In the genomic region with DNA sequence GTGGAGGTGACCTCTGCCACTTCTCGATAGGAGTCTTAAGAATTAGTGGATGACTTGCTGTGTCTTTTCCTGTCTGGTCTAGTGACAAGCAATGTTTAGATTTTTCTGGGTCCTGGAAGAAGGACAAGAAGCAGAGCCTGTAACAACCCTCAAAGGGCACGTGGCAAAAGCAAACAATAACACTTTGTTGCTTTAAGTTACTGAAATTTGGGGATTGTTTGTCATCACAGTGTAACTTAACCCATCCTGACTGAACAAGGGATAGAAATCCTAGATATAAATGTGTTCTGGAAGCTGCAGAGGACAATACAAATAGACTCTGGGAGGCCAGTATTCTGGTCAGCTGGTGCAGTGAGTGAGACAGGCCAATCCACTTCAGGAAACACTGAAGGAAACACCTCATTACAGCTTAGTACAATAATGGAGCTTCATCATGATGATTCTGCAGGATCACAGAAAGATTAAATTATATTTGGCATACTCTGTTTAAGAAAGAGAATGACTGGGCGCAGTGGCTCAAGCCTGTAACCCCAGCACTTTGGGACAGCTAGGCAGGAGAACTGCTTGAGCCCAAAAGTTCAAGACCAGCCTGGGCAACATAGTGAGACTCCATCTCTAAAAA, we compare ENCODE assay signal across 33 cellular contexts. TPM values are rescaled to one million over a fixed set of nuclear protein-coding genes. Genes with fewer than 3 reads are reported as not detected.
"Had no signal": no experiment of that assay in that cellular context is flagged by ENCODE, and none has a peak within 500 bp of the region (broad histone marks: within the 10 kb centered on the region; RNA-seq: fewer than 3 reads in every experiment).

No MANE protein-coding gene starts in this region.

- H3K27ac ChIP-seq: dorsolateral prefrontal cortex, epithelial cell of prostate, esophagus muscularis mucosa, foreskin keratinocyte, gastroesophageal sphincter, heart left ventricle, left lung, neutrophil, pancreas, suprapubic skin, transverse colon, upper lobe of right lung, uterus had no signal

- H2AFZ ChIP-seq: hepatocyte had no signal

- H3K36me3 ChIP-seq: esophagus muscularis mucosa, gastroesophageal sphincter, heart left ventricle, left lung, neutrophil, pancreas, suprapubic skin, transverse colon, upper lobe of right lung, uterus had no signal

- H3K27me3 ChIP-seq: dorsolateral prefrontal cortex, foreskin keratinocyte, gastroesophageal sphincter, heart left ventricle, hepatocyte, left lung, pancreas, suprapubic skin, transverse colon, upper lobe of right lung, uterus had no signal

- H3K4me3 ChIP-seq: dorsolateral prefrontal cortex, esophagus muscularis mucosa, gastroesophageal sphincter, heart left ventricle, hepatocyte, left lung, mucosa of descending colon, pancreas, smooth muscle cell, suprapubic skin, transverse colon, upper lobe of right lung, uterus had no signal

- H3K4me2 ChIP-seq: hepatocyte, smooth muscle cell had no signal

- H3K9me3 ChIP-seq: esophagus muscularis mucosa, gastroesophageal sphincter, heart left ventricle, left lung, mucosa of descending colon, neutrophil, pancreas, suprapubic skin, transverse colon, upper lobe of right lung, uterus had no signal

- FAIRE-seq: kidney, pancreas had no signal

- ATAC-seq: foreskin keratinocyte; gastroesophageal sphincter; heart left ventricle; left lung; mucosa of descending colon; natural killer cell treated with Interleukin-12 subunit alpha and Interleukin-12 subunit beta and Interleukin-15 and Interleukin-18, amount 100 ng/mL, for 72 hours; pancreas; sciatic nerve; stimulated activated naive CD8-positive, alpha-beta T cell treated with anti-CD3 and anti-CD28 coated beads, Interleukin-15, amount 100 ng/mL, for 72 hours; upper lobe of right lung had no signal

- H3K79me2 ChIP-seq: hepatocyte had no signal

- DNase-seq: cortex of kidney; dorsolateral prefrontal cortex; effector CD4-positive, alpha-beta T cell; foreskin keratinocyte; heart left ventricle; kidney; left lung; mesenchymal stem cell; mucosa of descending colon; naive B cell; pancreas; retina; stimulated activated CD4-positive, alpha-beta T cell treated with anti-CD3 and anti-CD28 coated beads, Interleukin-12 subunit alpha, Interleukin-12 subunit beta, amount 100 ng/mL, for 4 hours; stimulated activated CD4-positive, alpha-beta T cell treated with anti-CD3 and anti-CD28 coated beads, Interleukin-1b, Interleukin-23, amount 100 ng/mL, for 48 hours; stimulated activated CD4-positive, alpha-beta T cell treated with anti-CD3 and anti-CD28 coated beads, Interleukin-4, amount 100 ng/mL, for 1 hour; stimulated activated CD8-positive, alpha-beta memory T cell treated with anti-CD3 and anti-CD28 coated beads, Interleukin-4, amount 100 ng/mL, for 48 hours; stimulated activated naive CD4-positive, alpha-beta T cell; stimulated activated naive CD8-positive, alpha-beta T cell treated with anti-CD3 and anti-CD28 coated beads, Interleukin-15, amount 100 ng/mL, for 72 hours; transverse colon; upper lobe of right lung; uterus had no signal

- H3K4me1 ChIP-seq: esophagus muscularis mucosa, foreskin keratinocyte, gastroesophageal sphincter, left lung, suprapubic skin, transverse colon, upper lobe of right lung, uterus had no signal

RNA-seq across cellular contexts. Expression of gene ENKUR, which starts 23.3 kb away (rescaled TPM):
- total RNA-seq: lower leg skin; natural killer cell treated with Interleukin-12 subunit alpha and Interleukin-12 subunit beta and Interleukin-15 and Interleukin-18, amount 100 ng/mL, for 72 hours; omental fat pad; posterior vena cava; suprapubic skin had no signal
- polyA plus RNA-seq: foreskin keratinocyte, smooth muscle cell had no signal
